In genomic region chr9:129359871-129360536, GRCh38 we compare ENCODE assay signal across 13 cellular contexts.
"Had no signal": no experiment of that assay in that cellular context is flagged by ENCODE, and none has a peak within 500 bp of the region (broad histone marks: within the 10 kb centered on the region; RNA-seq: fewer than 3 reads in every experiment).

No MANE protein-coding gene starts in this region.

- H3K9me3 Mint-ChIP-seq: effector memory CD8-positive, alpha-beta T cell; natural killer cell had no signal

- H3K36me3 ChIP-seq: adrenal gland, spleen, upper lobe of left lung had no signal

- H3K9me3 ChIP-seq: testis had no signal

- ATAC-seq: activated naive CD4-positive, alpha-beta T cell treated with anti-CD3 and anti-CD28 coated beads, Interleukin-2, amount 50 U/mL, for 72 hours; effector memory CD8-positive, alpha-beta T cell; natural killer cell; stimulated activated memory B cell treated with anti-CD40 and anti-IgM and Interleukin-4, amounts not matched to agents 10 μg/mL and 1 μg/mL and 100 μg/mL, for 72 hours had no signal

- H3K27me3 ChIP-seq: adrenal gland, spleen, testis, upper lobe of left lung had no signal

- H3K27ac Mint-ChIP-seq: activated naive CD4-positive, alpha-beta T cell treated with anti-CD3 and anti-CD28 coated beads, Interleukin-2, amount 50 U/mL, for 72 hours; dendritic cell treated with granulocyte-macrophage colony-stimulating factor and Interleukin-4, amounts not matched to agents 40 ng/mL and 50 ng/mL, for 4 days; natural killer cell; stimulated activated memory B cell treated with anti-CD40 and anti-IgM and Interleukin-4, amounts not matched to agents 10 μg/mL and 1 μg/mL and 100 μg/mL, for 72 hours had no signal

- H3K27ac ChIP-seq: adrenal gland, spleen, testis, upper lobe of left lung had no signal

- H3K4me3 Mint-ChIP-seq: dendritic cell treated with granulocyte-macrophage colony-stimulating factor and Interleukin-4, amounts not matched to agents 40 ng/mL and 50 ng/mL, for 4 days; effector memory CD8-positive, alpha-beta T cell; natural killer cell; stimulated activated memory B cell treated with anti-CD40 and anti-IgM and Interleukin-4, amounts not matched to agents 10 μg/mL and 1 μg/mL and 100 μg/mL, for 72 hours had no signal

- H3K4me1 ChIP-seq: adrenal gland, testis, upper lobe of left lung had no signal

- H3K36me3 Mint-ChIP-seq: natural killer cell had no signal

- DNase-seq: activated CD4-positive, alpha-beta T cell treated with anti-CD3 and anti-CD28 coated beads, Interleukin-2, amount 50 U/mL, for 4 hours; activated gamma-delta T cell; adrenal gland; effector memory CD8-positive, alpha-beta T cell; mesendoderm; natural killer cell; spleen; stimulated activated CD4-positive, alpha-beta T cell treated with anti-CD3 and anti-CD28 coated beads, Interleukin-4, amount 100 ng/mL, for 4 hours; testis; upper lobe of left lung had no signal

- H3K4me1 Mint-ChIP-seq: natural killer cell had no signal

- H3K4me3 ChIP-seq: adrenal gland, spleen, testis, upper lobe of left lung had no signal
